ENCODE assay signal across 37 cellular contexts in the genomic region with DNA sequence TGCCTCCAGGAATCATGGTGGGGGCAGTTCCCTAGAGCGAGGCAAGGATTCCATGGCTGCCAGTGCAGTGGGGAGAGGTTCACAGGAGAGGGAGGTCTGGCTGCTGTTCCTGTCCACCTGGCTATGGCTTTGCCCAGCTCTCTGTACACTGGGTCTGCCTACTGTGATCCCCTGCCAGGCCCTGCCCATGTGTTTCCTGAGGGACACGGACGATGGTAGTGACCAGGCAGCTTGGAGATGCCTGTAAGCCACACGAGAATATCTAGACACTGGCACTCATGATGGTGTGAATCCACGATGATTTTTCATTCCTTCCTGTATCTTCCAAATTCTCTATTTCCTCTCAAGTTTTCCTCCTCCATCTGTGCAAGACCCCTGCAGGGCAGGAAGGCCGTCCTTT. TPM values are rescaled to one million over a fixed set of nuclear protein-coding genes. Genes with fewer than 3 reads are reported as not detected.
"Had no signal": no experiment of that assay in that cellular context is flagged by ENCODE, and none has a peak within 500 bp of the region (broad histone marks: within the 10 kb centered on the region; RNA-seq: fewer than 3 reads in every experiment).

No MANE protein-coding gene starts in this region.

- DNase-seq: activated CD4-positive, alpha-beta memory T cell treated with anti-CD3 and anti-CD28 coated beads, Interleukin-2, amount 10 ng/mL, durations not matched to agents 7 days and 5 days; activated CD4-positive, alpha-beta T cell treated with anti-CD3 and anti-CD28 coated beads for 1 hour; activated CD4-positive, alpha-beta T cell treated with anti-CD3 and anti-CD28 coated beads for 48 hours; activated CD4-positive, CD25-positive, alpha-beta regulatory T cell; activated CD8-positive, alpha-beta memory T cell treated with anti-CD3 and anti-CD28 coated beads for 24 hours; activated CD8-positive, alpha-beta memory T cell treated with anti-CD3 and anti-CD28 coated beads, Interleukin-2, amount 10 ng/mL, durations not matched to agents 7 days and 5 days; activated CD8-positive, alpha-beta memory T cell treated with anti-CD3 and anti-CD28 coated beads, Interleukin-2, amount 50 U/mL, for 48 hours; activated effector memory CD4-positive, alpha-beta T cell treated with Interleukin-2 at 50 U/mL for 16 hours; activated naive CD4-positive, alpha-beta T cell treated with anti-CD3 and anti-CD28 coated beads, Interleukin-2, amount 50 U/mL, for 16 hours; activated naive CD8-positive, alpha-beta T cell treated with anti-CD3 and anti-CD28 coated beads for 36 hours; activated T-cell treated with anti-CD3 and anti-CD28 coated beads, Interleukin-2, amount 50 U/mL, for 48 hours; amniotic stem cell; MM.1S; MV-4-11; NCI-H1092 treated with DMSO at 0.1 percent for 48 hours; NCI-H1417; NCI-H146; NCI-H187; NCI-H2029 treated with DMSO at 0.1 percent for 48 hours; NCI-H2107; NCI-H2171; NCI-H510A; NCI-H526; NCI-H748 treated with DMSO at 0.1 percent for 48 hours; NK-92 treated with Interleukin-12 subunit alpha and Interleukin-12 subunit beta, amount 100 ng/mL, for 24 hours; PC-3; Right ventricle myocardium superior; SW 1271; T-helper 1 cell; T-helper 2 cell; T-helper 9 cell; WERI-Rb-1 had no signal

- H3K4me3 ChIP-seq: ascending aorta, cardiac muscle cell had no signal

- ATAC-seq: activated CD8-positive, alpha-beta memory T cell treated with anti-CD3 and anti-CD28 coated beads, Interleukin-2, amount 10 ng/mL, durations not matched to agents 7 days and 5 days; PC-3 had no signal

- H3K27ac ChIP-seq: ascending aorta, cardiac muscle cell, KMS-11, WERI-Rb-1 had no signal

- H3K9ac ChIP-seq: KMS-11 had no signal

- H3K4me2 ChIP-seq: KMS-11 had no signal

- FAIRE-seq: RCC 7860 had no signal

- H3K27me3 ChIP-seq: ascending aorta, cardiac muscle cell had no signal

- H3K36me3 ChIP-seq: ascending aorta, cardiac muscle cell, WERI-Rb-1 had no signal

RNA-seq across cellular contexts. Expression of a gene that starts 11.1 kb away (rescaled TPM):
- total RNA-seq: activated CD4-positive, alpha-beta memory T cell treated with anti-CD3 and anti-CD28 coated beads, Interleukin-2, amount 10 ng/mL, durations not matched to agents 7 days and 5 days; activated CD8-positive, alpha-beta memory T cell treated with anti-CD3 and anti-CD28 coated beads, Interleukin-2, amount 10 ng/mL, durations not matched to agents 7 days and 5 days; activated naive CD8-positive, alpha-beta T cell treated with anti-CD3 and anti-CD28 coated beads for 36 hours; ascending aorta; LHCN-M2; PC-3 had no signal
- polyA plus RNA-seq: cardiac muscle cell had no signal

RNA-seq across cellular contexts. Expression of a gene that starts 12.4 kb away (rescaled TPM):
- total RNA-seq: activated CD4-positive, alpha-beta memory T cell treated with anti-CD3 and anti-CD28 coated beads, Interleukin-2, amount 10 ng/mL, durations not matched to agents 7 days and 5 days; activated CD8-positive, alpha-beta memory T cell treated with anti-CD3 and anti-CD28 coated beads, Interleukin-2, amount 10 ng/mL, durations not matched to agents 7 days and 5 days; activated naive CD8-positive, alpha-beta T cell treated with anti-CD3 and anti-CD28 coated beads for 36 hours; ascending aorta; cardiac muscle cell had no signal
- polyA plus RNA-seq: cardiac muscle cell had no signal
